8 cellular contexts compared by ENCODE assay signal in genomic region chr6:35259946-35260626, GRCh38. TPM values are rescaled to one million over a fixed set of nuclear protein-coding genes. Genes with fewer than 3 reads are reported as not detected.
DNase-seq lines count a peak whose midpoint lies in the region; ATAC-seq and TF ChIP-seq lines count a peak whose summit lies in the region.

No MANE protein-coding gene starts in this region.

- ATAC-seq in CD4-positive, alpha-beta T cell (ENCODE audit: poor library complexity) = peak; percentile 50
- ATAC-seq in GM19452 (IDR thresholded peaks at IDR 0.05; ENCODE audit: unreplicated experiment) = peak; percentile 42

- POLR2A ChIA-PET in CD4-positive, alpha-beta T cell (lab: Charles Lee) = interaction anchor here (0.7 to 2.0 kb wide), 18 partner anchors 9 to 1023 kb away, joined by 3 to 14 read pairs (median 4); partner anchors contain the start of genes ANKS1A, DEF6, HMGA1 and MAPK14

- peaks cover 66% of the 10 kb centered on the region for H3K4me1 Mint-ChIP-seq in CD4-positive, alpha-beta T cell (ENCODE audit: low read depth)

- H3K27me3 ChIP-seq in CD4-positive, alpha-beta T cell (ENCODE audit: control insufficient read depth, insufficient read depth, low read length) = no peaks in the 10 kb centered on the region
- no peaks in the 10 kb centered on the region for H3K27me3 ChIP-seq in adipocyte (replicated peaks; ENCODE audit: control insufficient read depth, insufficient read depth, low read length)

- DNase-seq in CD4-positive, alpha-beta T cell = peak; percentile 38 to 79 (median 63)
- peak; percentile 51 for DNase-seq in HT-29 (ENCODE audit: low spot score)
- peak; percentile 60 for DNase-seq in SW480 (ENCODE audit: low spot score)
- no peak for DNase-seq in adipocyte (ENCODE audit: low read depth)
- DNase-seq in hepatic stellate cell (ENCODE audit: low spot score) = peak; percentile 47
- DNase-seq in retinal pigment epithelial cell (ENCODE audit: low read depth) = peak; percentile 56
- no peak for DNase-seq in GOT3 (lab: John Stamatoyannopoulos, UW)

- no peaks in the 10 kb centered on the region for H3K9me3 Mint-ChIP-seq in CD4-positive, alpha-beta T cell

- peak overlapping the region; percentile 95 for H3K4me3 Mint-ChIP-seq in CD4-positive, alpha-beta T cell

- intact Hi-C loops in CD4-positive, alpha-beta T cell (cut with DNase I, micrococcal nuclease) = loop anchor here in 1 of 2 experiments (10.0 kb wide), 2 partner anchors 375 to 765 kb away; partner anchors contain the start of genes ANKS1A, MAPK14, SLC26A8 and TAF11

- no peaks in the 10 kb centered on the region for H3K9me3 ChIP-seq in CD4-positive, alpha-beta T cell (ENCODE audit: control insufficient read depth, low read length)
- no peaks in the 10 kb centered on the region for H3K9me3 ChIP-seq in adipocyte (ENCODE audit: control insufficient read depth, low read length)

- peak overlapping the region; percentile 93 for H3K27ac ChIP-seq in CD4-positive, alpha-beta T cell (ENCODE audit: low read depth, low read length)

- H3K9ac ChIP-seq in adipocyte (ENCODE audit: low read length) = peak overlapping the region; percentile 93

- H3K36me3 Mint-ChIP-seq in CD4-positive, alpha-beta T cell (ENCODE audit: low read depth) = peaks cover 15% of the 10 kb centered on the region

- CTCF ChIA-PET in CD4-positive, alpha-beta T cell (lab: Charles Lee) = interaction anchor here (1.3 kb wide), 1 partner anchor 189 kb away, joined by 4 read pairs; no protein-coding TSS in a partner anchor

- H3K27ac Mint-ChIP-seq in CD4-positive, alpha-beta T cell = peak overlapping the region; percentile 98

- H3K27me3 Mint-ChIP-seq in CD4-positive, alpha-beta T cell = no peaks in the 10 kb centered on the region

- no peak for TF ChIP-seq CTCF in CD4-positive, alpha-beta T cell (IDR thresholded peaks at IDR 0.05)
- no peak for TF ChIP-seq CTCF in retinal pigment epithelial cell (conservative IDR thresholded peaks at IDR 0.05; ENCODE audit: low read depth, low read length)

- peak overlapping the region; percentile 96 for H3K4me3 ChIP-seq in adipocyte (ENCODE audit: low read length)
- peak overlapping the region; percentile 91 for H3K4me3 ChIP-seq in retinal pigment epithelial cell (ENCODE audit: low read length)

- H3K36me3 ChIP-seq in adipocyte (ENCODE audit: control insufficient read depth, insufficient read depth, low read length, severe bottlenecking) = no peaks in the 10 kb centered on the region

- peaks cover 26% of the 10 kb centered on the region for H3K4me1 ChIP-seq in adipocyte (ENCODE audit: control insufficient read depth, insufficient read depth, low read length)

RNA-seq across cellular contexts. Expression of gene ZNF76, which starts 0.6 kb away (rescaled TPM):
- total RNA-seq in CD4-positive, alpha-beta T cell = 10 to 100 TPM; 46.1 to 53.4 TPM
- total RNA-seq in HT-29 (2014; rRNA removed; shearing (Covaris generic)) = 19.5 and 23.1 TPM in 2 replicates

RNA-seq across cellular contexts. Expression of gene DEF6, which starts 37.5 kb away (rescaled TPM):
- 100 to 1,000 TPM; 209 to 212 TPM for total RNA-seq in CD4-positive, alpha-beta T cell
- total RNA-seq in HT-29 (2014; rRNA removed; shearing (Covaris generic)) = 2.0 and 3.2 TPM in 2 replicates

RNA-seq across cellular contexts. Expression of gene SCUBE3, which starts 46.3 kb away (rescaled TPM):
- total RNA-seq in CD4-positive, alpha-beta T cell = not detected
- total RNA-seq in HT-29 (2014; rRNA removed; shearing (Covaris generic)) = not detected in 2 replicates

Comparison
In these comparisons a context has a peak if more than half of its experiments do, and no peak if none do; other contexts are left out.
1. DNase-seq: peak in CD4-positive, alpha-beta T cell (10 of 10), HT-29 (single experiment), SW480 (single experiment), hepatic stellate cell (single experiment) and retinal pigment epithelial cell (single experiment); none in adipocyte (single experiment) and GOT3 (single experiment).
2. RNA of gene DEF6, which starts 37.5 kb away (total RNA-seq): 209 to 212 TPM in CD4-positive, alpha-beta T cell; 2.0 to 3.2 TPM in HT-29; every median in the first group is over 10 times any median in the second.